9 cellular contexts compared by ENCODE assay signal in genomic region chr15:63372018-63372705, GRCh38. TPM values are rescaled to one million over a fixed set of nuclear protein-coding genes. Genes with fewer than 3 reads are reported as not detected.
DNase-seq lines count a peak whose midpoint lies in the region; ATAC-seq, FAIRE-seq and TF ChIP-seq lines count a peak whose summit lies in the region.
"Had no signal": no experiment of that assay in that cellular context is flagged by ENCODE, and none has a peak within 500 bp of the region (broad histone marks: within the 10 kb centered on the region; RNA-seq: fewer than 3 reads in every experiment).

No MANE protein-coding gene starts in this region.

- H3K4me1 ChIP-seq in CD8-positive, alpha-beta memory T cell (ENCODE audit: insufficient read depth, low read length): no peaks in the 10 kb centered on the region
- H3K4me1 ChIP-seq in prostate gland (replicated peaks): peaks cover 3% of the 10 kb centered on the region

- DNase-seq in EH (ENCODE audit: low read depth) (peak; percentile 99), NCI-H460 (ENCODE audit: extremely low read depth, low read depth) (peak; percentile 30), dorsolateral prefrontal cortex (peak in 7 of 10 donors; percentile 50 to 78 (median 58)), posterior cingulate gyrus (peak in 8 of 10 donors; percentile 32 to 91 (median 57)), prostate gland (ENCODE audit: low spot score) (no peak), GM19239 (ENCODE audit: insufficient read length, low spot score) (no peak)
- DNase-seq in CD8-positive, alpha-beta memory T cell: no peak

- H3K27me3 Mint-ChIP-seq in CD8-positive, alpha-beta memory T cell: peaks cover 14 to 19% of the 10 kb centered on the region in 2 donors

- POLR2A ChIA-PET in CD8-positive, alpha-beta memory T cell (lab: Charles Lee): interaction anchor here (0.7 kb wide), 1 partner anchor 9 kb away, joined by 3 read pairs; the partner anchor contains the start of gene CA12

- FAIRE-seq in GM19239 (lab: Jason Lieb, UNC): no peak
- FAIRE-seq: endometrium had no signal

- no peaks in the 10 kb centered on the region for H3K9me3 ChIP-seq in CD8-positive, alpha-beta memory T cell (ENCODE audit: low read length)
- H3K9me3 ChIP-seq in prostate gland: no peaks in the 10 kb centered on the region

- TF ChIP-seq CTCF in dorsolateral prefrontal cortex (IDR thresholded peaks at IDR 0.05 in 54 of 56, conservative IDR thresholded peaks at IDR 0.05 in 2 of 56; ENCODE audit: low read depth in 1 of 56, partially characterized antibody in 56 of 56) (no peak), prostate gland (IDR thresholded peaks at IDR 0.05) (no peak)

- 75% methylated on average over 11 of the region's 12 CpGs for WGBS in prostate gland

- no peak for TF ChIP-seq POLR2A in prostate gland (IDR thresholded peaks at IDR 0.05)

- H3K9me3 Mint-ChIP-seq in CD8-positive, alpha-beta memory T cell: no peaks in the 10 kb centered on the region

- H3K4me3 ChIP-seq in dorsolateral prefrontal cortex: no peak overlapping the region
- no peak overlapping the region for H3K4me3 ChIP-seq in CD8-positive, alpha-beta memory T cell (ENCODE audit: low read length)
- no peak overlapping the region for H3K4me3 ChIP-seq in prostate gland

- H3K36me3 Mint-ChIP-seq in CD8-positive, alpha-beta memory T cell: no peaks in the 10 kb centered on the region

- no peaks in the 10 kb centered on the region for H3K36me3 ChIP-seq in CD8-positive, alpha-beta memory T cell (ENCODE audit: insufficient read depth, low read length)
- no peaks in the 10 kb centered on the region for H3K36me3 ChIP-seq in prostate gland

- ATAC-seq in HG03521 (IDR thresholded peaks at IDR 0.05; ENCODE audit: unreplicated experiment): no peak

- CTCF ChIA-PET in CD8-positive, alpha-beta memory T cell (lab: Charles Lee): interaction anchor here (1.0 kb wide), 1 partner anchor 324 kb away, joined by 3 read pairs; no protein-coding TSS in a partner anchor

- no peaks in the 10 kb centered on the region for H3K27me3 ChIP-seq in dorsolateral prefrontal cortex
- H3K27me3 ChIP-seq in CD8-positive, alpha-beta memory T cell (ENCODE audit: insufficient read depth, low read length, poor library complexity, severe bottlenecking): no peaks in the 10 kb centered on the region
- no peaks in the 10 kb centered on the region for H3K27me3 ChIP-seq in prostate gland (replicated peaks; ENCODE audit: insufficient read depth)

- no peak overlapping the region for H3K4me3 Mint-ChIP-seq in CD8-positive, alpha-beta memory T cell

- peak overlapping the region in 18 of 59 donors; percentile 6 to 72 (median 46) for H3K27ac ChIP-seq in dorsolateral prefrontal cortex
- no peak overlapping the region for H3K27ac ChIP-seq in CD8-positive, alpha-beta memory T cell (ENCODE audit: low read depth, low read length)
- H3K27ac ChIP-seq in prostate gland: no peak overlapping the region

- peaks cover 2 to 5% (median 5%) of the 10 kb centered on the region in 3 donors for H3K4me1 Mint-ChIP-seq in CD8-positive, alpha-beta memory T cell

- intact Hi-C loops in dorsolateral prefrontal cortex (cut with DNase I) (loop anchor here in 1 of 2 donors (2.0 kb wide), 1 partner anchor 47 kb away; no protein-coding TSS in a partner anchor), posterior cingulate gyrus (cut with DNase I) (no loop called here), prostate gland (cut with DNase I) (no loop called here)

- no peak overlapping the region for H3K27ac Mint-ChIP-seq in CD8-positive, alpha-beta memory T cell

RNA-seq across cellular contexts. Expression of gene CA12, which starts 9.5 kb away (rescaled TPM):
- total RNA-seq in NCI-H460 (2014; rRNA removed; shearing (Covaris generic)): 29.6 and 33.0 TPM in 2 replicates
- 72.5 and 90.5 TPM in 2 replicates for polyA plus RNA-seq in NCI-H460 (2014; cell fraction: nucleus; rRNA removed)
- 10 to 100 TPM in 4 of 120 experiments, 1 to 10 TPM in 106, under 1 TPM in 10; 0.37 to 18.4 (median 2.5) TPM for total RNA-seq in dorsolateral prefrontal cortex
- not detected for total RNA-seq in CD8-positive, alpha-beta memory T cell
- 0.08 TPM for polyA plus RNA-seq in CD8-positive, alpha-beta memory T cell
- total RNA-seq in prostate gland: 1 to 10 TPM; 3.0 to 9.5 TPM

Comparison
In these comparisons a context has a peak if more than half of its experiments do, and no peak if none do; other contexts are left out.
1. DNase-seq: peak in EH (single experiment), NCI-H460 (single experiment), dorsolateral prefrontal cortex (7 of 10) and posterior cingulate gyrus (8 of 10); none in CD8-positive, alpha-beta memory T cell (0 of 5), prostate gland (single experiment) and GM19239 (single experiment).